19 cellular contexts compared by ENCODE assay signal in genomic region chr6:104109806-104110205, GRCh38.
DNase-seq lines count a peak whose midpoint lies in the region; ATAC-seq and TF ChIP-seq lines count a peak whose summit lies in the region.
"Had no signal": no experiment of that assay in that cellular context is flagged by ENCODE, and none has a peak within 500 bp of the region (broad histone marks: within the 10 kb centered on the region; RNA-seq: fewer than 3 reads in every experiment).

No MANE protein-coding gene starts in this region.

- DNase-seq in ELR (ENCODE audit: low read depth): peak; percentile 46
- DNase-seq in PC-3: peak; percentile 55
- DNase-seq in RWPE2 (ENCODE audit: low spot score): no peak
- DNase-seq in epithelial cell of esophagus (ENCODE audit: low read depth): peak; percentile 23
- no peak for DNase-seq in effector memory CD4-positive, alpha-beta T cell
- no peak for DNase-seq in activated CD4-positive, alpha-beta T cell treated with anti-CD3 and anti-CD28 coated beads, Interleukin-2, amount 50 U/mL, for 4 hours
- no peak for DNase-seq in GM10248 (ENCODE audit: extremely low spot score)
- DNase-seq: AML-193; Caco-2; Calu3; CD4-positive, alpha-beta T cell; CD8-positive, alpha-beta T cell; DMS79 treated with DMSO at 0.1 percent for 48 hours; GDM1 had no signal

- H3K9ac ChIP-seq in PC-3 (ENCODE audit: low read length): no peak overlapping the region; the same call in 1 of the 2 replicates
- H3K9ac ChIP-seq: BLaER1 treated with 17β-estradiol and CSF1 and Interleukin-3, amounts not matched to agents 10 nM and 100 nM had no signal

- H3K27ac ChIP-seq in PC-3 (ENCODE audit: low read length) (peak overlapping the region; percentile 70), RWPE2 (ENCODE audit: poor library complexity, severe bottlenecking) (no peak overlapping the region)
- no peak overlapping the region for H3K27ac ChIP-seq in effector memory CD4-positive, alpha-beta T cell (ENCODE audit: insufficient read depth, low read length, poor library complexity, severe bottlenecking)
- H3K27ac ChIP-seq: 22Rv1; A549; BLaER1 treated with 17β-estradiol and CSF1 and Interleukin-3, amounts not matched to agents 10 nM and 100 nM; C4-2B had no signal

- no peaks in the 10 kb centered on the region for H4K20me1 ChIP-seq in PC-3 (ENCODE audit: low read length)
- H4K20me1 ChIP-seq: BLaER1 treated with 17β-estradiol and CSF1 and Interleukin-3, amounts not matched to agents 10 nM and 100 nM had no signal

- POLR2A ChIA-PET in PC-3 (lab: Charles Lee; ENCODE audit: unreplicated experiment) (no interaction called here), GM10248 (lab: Yijun Ruan, JAX) (no interaction called here)

- H3K9me2 ChIP-seq in PC-3 (replicated peaks; ENCODE audit: low read length): no peaks in the 10 kb centered on the region

- H3K27me3 ChIP-seq in PC-3 (ENCODE audit: low read length) (no peaks in the 10 kb centered on the region), RWPE2 (ENCODE audit: insufficient read depth, poor library complexity, severe bottlenecking) (no peaks in the 10 kb centered on the region)
- H3K27me3 ChIP-seq in effector memory CD4-positive, alpha-beta T cell (replicated peaks; ENCODE audit: control insufficient read depth, insufficient read depth, low read length, poor library complexity, severe bottlenecking): no peaks in the 10 kb centered on the region
- H3K27me3 ChIP-seq: BLaER1 treated with 17β-estradiol and CSF1 and Interleukin-3, amounts not matched to agents 10 nM and 100 nM had no signal

- no peaks in the 10 kb centered on the region for H3K79me2 ChIP-seq in PC-3 (ENCODE audit: low read length)

- H3K9me3 ChIP-seq in PC-3 (ENCODE audit: low read length) (no peaks in the 10 kb centered on the region), RWPE2 (ENCODE audit: severe bottlenecking) (no peaks in the 10 kb centered on the region)
- no peaks in the 10 kb centered on the region for H3K9me3 ChIP-seq in effector memory CD4-positive, alpha-beta T cell (ENCODE audit: control insufficient read depth, low read length)
- H3K9me3 ChIP-seq: A549; BLaER1 treated with 17β-estradiol and CSF1 and Interleukin-3, amounts not matched to agents 10 nM and 100 nM; Caco-2 had no signal

- H3K4me1 ChIP-seq in PC-3 (ENCODE audit: insufficient read depth, low read length): peaks cover 20% of the 10 kb centered on the region
- H3K4me1 ChIP-seq in RWPE2 (ENCODE audit: insufficient read depth, poor library complexity, severe bottlenecking): no peaks in the 10 kb centered on the region
- H3K4me1 ChIP-seq in effector memory CD4-positive, alpha-beta T cell (ENCODE audit: control insufficient read depth, insufficient read depth, low read length, poor library complexity, severe bottlenecking): no peaks in the 10 kb centered on the region
- H3K4me1 ChIP-seq: A549; BLaER1 treated with 17β-estradiol and CSF1 and Interleukin-3, amounts not matched to agents 10 nM and 100 nM; Caco-2 had no signal

- BruUV-seq in PC-3 (replicated peaks; lab: Mats Ljungman, UMichigan): no TSS peak

- H3K4me3 ChIP-seq in PC-3 (ENCODE audit: low read length): no peak overlapping the region
- no peak overlapping the region for H3K4me3 ChIP-seq in RWPE2 (ENCODE audit: severe bottlenecking)
- no peak overlapping the region for H3K4me3 ChIP-seq in epithelial cell of esophagus (ENCODE audit: low read length)
- H3K4me3 ChIP-seq in effector memory CD4-positive, alpha-beta T cell (ENCODE audit: insufficient read depth, low read depth, low read length, poor library complexity, severe bottlenecking): no peak overlapping the region
- H3K4me3 ChIP-seq: A549; BLaER1 treated with 17β-estradiol and CSF1 and Interleukin-3, amounts not matched to agents 10 nM and 100 nM had no signal

- intact Hi-C loops in PC-3 (cut with micrococcal nuclease): no loop called here

- TF ChIP-seq CTCF in PC-3 (conservative IDR thresholded peaks at IDR 0.05; ENCODE audit: low read depth, low read length): no peak
- TF ChIP-seq CTCF in RWPE2 (IDR thresholded peaks at IDR 0.05; ENCODE audit: poor library complexity, severe bottlenecking): no peak
- TF ChIP-seq CTCF in epithelial cell of esophagus (IDR thresholded peaks at IDR 0.05; ENCODE audit: insufficient read depth, low read depth, low read length, missing control alignments): no peak
- TF ChIP-seq CTCF in GM10248 (IDR thresholded peaks at IDR 0.05; ENCODE audit: control extremely low read depth, extremely low read depth, low read depth, missing control alignments): no peak

- ATAC-seq in PC-3 (no peak), RWPE2 (ENCODE audit: low read depth) (peak; percentile 54; the same call in 2 of the 3 replicates), GM21423 (IDR thresholded peaks at IDR 0.05; ENCODE audit: unreplicated experiment) (no peak)
- ATAC-seq: A549; CD8-positive, alpha-beta T cell had no signal

- H3K4me2 ChIP-seq in PC-3 (ENCODE audit: low read length): peak overlapping the region; percentile 29; the same call in 1 of the 2 replicates
- H3K4me2 ChIP-seq: A549; BLaER1 treated with 17β-estradiol and CSF1 and Interleukin-3, amounts not matched to agents 10 nM and 100 nM had no signal

- CTCF ChIA-PET in PC-3 (lab: Charles Lee) (no interaction called here), GM10248 (lab: Yijun Ruan, JAX) (no interaction called here)

- no peak overlapping the region for H2AFZ ChIP-seq in PC-3 (ENCODE audit: low read length)

- no peaks in the 10 kb centered on the region for H3K36me3 ChIP-seq in PC-3 (ENCODE audit: low read depth, low read length)
- no peaks in the 10 kb centered on the region for H3K36me3 ChIP-seq in RWPE2 (ENCODE audit: low read depth)
- no peaks in the 10 kb centered on the region for H3K36me3 ChIP-seq in effector memory CD4-positive, alpha-beta T cell (ENCODE audit: control insufficient read depth, insufficient read depth, low read length)
- H3K36me3 ChIP-seq: BLaER1 treated with 17β-estradiol and CSF1 and Interleukin-3, amounts not matched to agents 10 nM and 100 nM had no signal

- H3F3A ChIP-seq in PC-3 (ENCODE audit: low read length, unreplicated experiment): no peaks in the 10 kb centered on the region

Comparison
In these comparisons a context has a peak if more than half of its experiments do, and no peak if none do; other contexts are left out.
1. DNase-seq: peak in ELR (single experiment), PC-3 (single experiment) and epithelial cell of esophagus (single experiment); none in RWPE2 (single experiment), effector memory CD4-positive, alpha-beta T cell (0 of 3), activated CD4-positive, alpha-beta T cell treated with anti-CD3 and anti-CD28 coated beads, Interleukin-2, amount 50 U/mL, for 4 hours (0 of 2) and GM10248 (single experiment).